Comparison of ENCODE assay signal across 9 cellular contexts in the genomic region with DNA sequence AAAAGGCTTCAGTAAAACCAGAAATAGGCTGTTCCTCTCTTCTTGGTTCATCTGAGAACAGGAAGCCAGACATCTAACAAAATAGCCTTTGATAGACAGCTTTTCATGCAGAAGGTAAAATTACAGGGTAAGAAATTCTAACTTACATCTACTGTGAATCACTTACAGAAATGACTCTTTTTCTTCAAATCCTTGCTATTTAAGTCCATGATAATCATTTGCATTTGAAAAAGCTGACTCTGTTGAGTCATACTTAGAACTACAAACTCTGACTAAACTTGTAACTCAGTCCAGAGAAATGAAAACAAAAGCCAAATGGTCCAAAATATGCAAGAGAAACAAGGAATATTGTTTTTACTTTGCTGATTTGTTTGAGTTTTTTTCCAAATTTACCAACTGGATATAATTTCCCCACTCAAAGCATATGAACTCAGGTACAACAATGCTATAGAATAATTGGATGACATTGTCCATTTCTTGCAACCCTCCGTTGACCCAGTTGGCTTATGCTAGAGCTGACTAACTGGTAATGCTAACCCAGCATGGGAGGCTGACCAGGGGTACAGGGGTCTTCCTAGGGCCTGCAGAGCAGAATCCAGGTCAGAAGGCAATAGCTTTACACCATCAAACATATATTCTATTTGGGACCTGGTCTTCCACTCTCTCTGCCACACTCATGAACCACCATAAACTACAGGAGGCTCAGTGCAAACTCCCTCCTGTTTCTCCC.
DNase-seq lines count a peak whose midpoint lies in the region; ATAC-seq and TF ChIP-seq lines count a peak whose summit lies in the region.
"Had no signal": no experiment of that assay in that cellular context is flagged by ENCODE, and none has a peak within 500 bp of the region (broad histone marks: within the 10 kb centered on the region; RNA-seq: fewer than 3 reads in every experiment).

No MANE protein-coding gene starts in this region.

- DNase-seq in GM12865 (ENCODE audit: low read depth) (peak; percentile 83), fibroblast of the conjunctiva (ENCODE audit: low read depth) (peak; percentile 69), HuH-7.5 (ENCODE audit: low spot score) (no peak), LoVo (ENCODE audit: low spot score) (no peak)
- no peak for DNase-seq in stimulated activated CD8-positive, alpha-beta memory T cell treated with anti-CD3 and anti-CD28 coated beads, Interleukin-4, amount 100 ng/mL, for 48 hours
- no peak for DNase-seq in stimulated activated CD4-positive, alpha-beta T cell treated with anti-CD3 and anti-CD28 coated beads, Interleukin-4, amount 100 ng/mL, for 24 hours

- H3K4me3 ChIP-seq in GM12865 (ENCODE audit: low read depth, low read length): peak overlapping the region; percentile 51
- H3K4me3 ChIP-seq: breast epithelium had no signal

- ATAC-seq in GM21528 (IDR thresholded peaks at IDR 0.05; ENCODE audit: low FRiP score, unreplicated experiment) (peak; percentile 77), HG03575 (IDR thresholded peaks at IDR 0.05; ENCODE audit: extremely low read depth, insufficient number of reproducible peaks, low FRiP score, unreplicated experiment) (peak; percentile 80)

- TF ChIP-seq CTCF in GM12865 (IDR thresholded peaks at IDR 0.05; ENCODE audit: insufficient read depth, low read depth, low read length, missing control alignments): no peak

Comparison
In these comparisons a context has a peak if more than half of its experiments do, and no peak if none do; other contexts are left out.
1. DNase-seq: peak in GM12865 (single experiment) and fibroblast of the conjunctiva (single experiment); none in stimulated activated CD8-positive, alpha-beta memory T cell treated with anti-CD3 and anti-CD28 coated beads, Interleukin-4, amount 100 ng/mL, for 48 hours (single experiment), stimulated activated CD4-positive, alpha-beta T cell treated with anti-CD3 and anti-CD28 coated beads, Interleukin-4, amount 100 ng/mL, for 24 hours (single experiment), HuH-7.5 (single experiment) and LoVo (single experiment).